Comparison of ENCODE assay signal across 9 cellular contexts in genomic region chr7:64618785-64619456, GRCh38. TPM values are rescaled to one million over a fixed set of nuclear protein-coding genes. Genes with fewer than 3 reads are reported as not detected.
DNase-seq lines count a peak whose midpoint lies in the region; ATAC-seq, FAIRE-seq and TF ChIP-seq lines count a peak whose summit lies in the region.
"Had no signal": no experiment of that assay in that cellular context is flagged by ENCODE, and none has a peak within 500 bp of the region (broad histone marks: within the 10 kb centered on the region; RNA-seq: fewer than 3 reads in every experiment).

No MANE protein-coding gene starts in this region.

- H3K36me3 Mint-ChIP-seq in CD4-positive, CD25-positive, alpha-beta regulatory T cell = no peaks in the 10 kb centered on the region
- H3K36me3 Mint-ChIP-seq: T-cell had no signal

- CTCF ChIA-PET in HepG2 (lab: Yijun Ruan, JAX; ENCODE audit: low intra/inter-chr PET ratio, low total read pairs) = no interaction called here

- WGBS in HepG2 (ENCODE audit: low lambda C conversion rate) = 8% methylated on average over 6 of the region's 6 CpGs

- TF ChIP-seq CTCF in GM12872 (IDR thresholded peaks at IDR 0.05; ENCODE audit: insufficient read depth, low read depth, low read length) (peak; percentile 44), HepG2 (CRISPR knock-in tag; IDR thresholded peaks at IDR 0.05) (peak; percentile 85)

- H3K9ac ChIP-seq in HepG2 (ENCODE audit: insufficient read depth, low read depth, low read length) = no peak overlapping the region

- H3K4me2 ChIP-seq in HepG2 (ENCODE audit: low read depth, low read length) = no peak overlapping the region

- intact Hi-C loops in HepG2 (cut with micrococcal nuclease; ENCODE audit: unreplicated experiment) = loop anchor here (5.0 kb wide), 2 partner anchors 437 to 1602 kb away; no protein-coding TSS in a partner anchor

- no peak for ATAC-seq in CD4-positive, CD25-positive, alpha-beta regulatory T cell (ENCODE audit: low read depth in 2 of 2)
- ATAC-seq in HepG2 (peak; percentile 92), HG03442 (IDR thresholded peaks at IDR 0.05; ENCODE audit: unreplicated experiment) (no peak)
- ATAC-seq in activated CD4-positive, CD25-positive, alpha-beta regulatory T cell treated with anti-CD3 and anti-CD28 coated beads, Interleukin-2, amount 50 U/mL, for 24 hours = no peak
- ATAC-seq: T-cell had no signal

- H3K36me3 ChIP-seq in CD4-positive, CD25-positive, alpha-beta regulatory T cell (ENCODE audit: control insufficient read depth, insufficient read depth, low read length) = no peaks in the 10 kb centered on the region
- H3K36me3 ChIP-seq in HepG2 (replicated peaks in 1 of 2; ENCODE audit: control insufficient read depth in 1 of 2, insufficient read depth in 2 of 2, low read length in 2 of 2) = no peaks in the 10 kb centered on the region

- peaks cover 0 to 2% (median 0%) of the 10 kb centered on the region in 4 donors for H3K4me1 Mint-ChIP-seq in CD4-positive, CD25-positive, alpha-beta regulatory T cell

- H3K27ac ChIP-seq in CD4-positive, CD25-positive, alpha-beta regulatory T cell (ENCODE audit: insufficient read depth, low read length, poor library complexity, severe bottlenecking) = no peak overlapping the region
- H3K27ac ChIP-seq in HepG2 (ENCODE audit: extremely low read length, insufficient read depth, low read length) = no peak overlapping the region

- no peak for TF ChIP-seq EP300 in HepG2 (IDR thresholded peaks at IDR 0.05; ENCODE audit: low read depth in 2 of 2, low read length in 2 of 2)
- no peak for TF ChIP-seq EP300 in HepG2 (CRISPR knock-in tag; IDR thresholded peaks at IDR 0.05; ENCODE audit: borderline replicate concordance)

- in situ Hi-C loops in HepG2 (cut with HindIII; ENCODE audit: extremely low pct_ligation_motif_present, low pct_unique_long_range_greater_than_20kb) = loop anchor here (25.0 kb wide), 1 partner anchor 432 kb away; no protein-coding TSS in a partner anchor

- H3K9me3 ChIP-seq in CD4-positive, CD25-positive, alpha-beta regulatory T cell (ENCODE audit: control insufficient read depth in 2 of 2, low read length in 2 of 2) = peaks cover 9 to 26% of the 10 kb centered on the region in 2 experiments
- no peaks in the 10 kb centered on the region for H3K9me3 ChIP-seq in HepG2 (ENCODE audit: low read length)

- peak in 2 of 3 donors; percentile 49 to 50 for DNase-seq in CD4-positive, CD25-positive, alpha-beta regulatory T cell
- peak; percentile 30 for DNase-seq in NCI-H748 treated with DMSO at 0.1 percent for 48 hours (lab: John Stamatoyannopoulos, UW)
- peak; percentile 45 for DNase-seq in central memory CD4-positive, alpha-beta T cell
- DNase-seq in HepG2 (ENCODE audit: low spot score) = peak; percentile 65
- DNase-seq in GM19240 (ENCODE audit: insufficient read length, low spot score) = no peak

- H3K79me2 ChIP-seq in HepG2 (ENCODE audit: insufficient read depth, low read length) = no peaks in the 10 kb centered on the region

- FAIRE-seq in HepG2 (lab: Jason Lieb, UNC) = peak; percentile 88

- POLR2A ChIA-PET in HepG2 (lab: Yijun Ruan, JAX) = no interaction called here

- no peaks in the 10 kb centered on the region for H4K20me1 ChIP-seq in HepG2 (ENCODE audit: insufficient read depth, low read length)

- peak; percentile 72 for TF ChIP-seq RAD21 in HepG2 (CRISPR knock-in tag; IDR thresholded peaks at IDR 0.05)

- no peak overlapping the region for H3K27ac Mint-ChIP-seq in CD4-positive, CD25-positive, alpha-beta regulatory T cell
- H3K27ac Mint-ChIP-seq: T-cell had no signal

- peaks cover 0 to 17% (median 3%) of the 10 kb centered on the region in 7 donors for H3K9me3 Mint-ChIP-seq in CD4-positive, CD25-positive, alpha-beta regulatory T cell

- no peak for TF ChIP-seq POLR2A in HepG2 (IDR thresholded peaks at IDR 0.05; ENCODE audit: insufficient read depth in 1 of 2, low read depth in 2 of 2, low read length in 2 of 2)

- H2AFZ ChIP-seq in HepG2 (ENCODE audit: low read length) = no peak overlapping the region

- H3K4me3 ChIP-seq in CD4-positive, CD25-positive, alpha-beta regulatory T cell (ENCODE audit: low read depth, low read length) = no peak overlapping the region
- no peak overlapping the region for H3K4me3 ChIP-seq in HepG2 (replicated peaks in 1 of 3; ENCODE audit: insufficient read depth in 1 of 3, low read depth in 2 of 3, low read length in 3 of 3)

- no peaks in the 10 kb centered on the region for H3K27me3 Mint-ChIP-seq in CD4-positive, CD25-positive, alpha-beta regulatory T cell
- H3K27me3 Mint-ChIP-seq: T-cell had no signal

- no peaks in the 10 kb centered on the region for H3K27me3 ChIP-seq in CD4-positive, CD25-positive, alpha-beta regulatory T cell (ENCODE audit: control insufficient read depth, insufficient read depth, low read length)
- H3K27me3 ChIP-seq in HepG2 (ENCODE audit: control insufficient read depth in 1 of 2, insufficient read depth in 2 of 2, low read length in 2 of 2) = no peaks in the 10 kb centered on the region

- H3K4me1 ChIP-seq in CD4-positive, CD25-positive, alpha-beta regulatory T cell (ENCODE audit: control insufficient read depth, insufficient read depth, low read length, poor library complexity, severe bottlenecking) = no peaks in the 10 kb centered on the region
- no peaks in the 10 kb centered on the region for H3K4me1 ChIP-seq in HepG2 (ENCODE audit: insufficient read depth, low read length)

- H3K4me3 Mint-ChIP-seq in CD4-positive, CD25-positive, alpha-beta regulatory T cell = no peak overlapping the region
- H3K4me3 Mint-ChIP-seq: T-cell had no signal

- no TSS peak for BruUV-seq in HepG2 (replicated peaks; lab: Mats Ljungman, UMichigan)

TF ChIP-seq in HepG2, 621 proteins besides CTCF, POLR2A, EP300 and RAD21 (continues in another document):
- TF ChIP-seq CEBPG (CRISPR knock-in tag; IDR thresholded peaks at IDR 0.05) (peak; percentile 53; the same call in 1 of the 2 replicates), TMF1 (CRISPR knock-in tag; IDR thresholded peaks at IDR 0.05; ENCODE audit: low read depth) (no peak)

RNA-seq across cellular contexts. Expression of gene ZNF107, which starts 47.0 kb away (rescaled TPM):
- total RNA-seq in CD4-positive, CD25-positive, alpha-beta regulatory T cell = 13.0 TPM
- 1 to 10 TPM; 6.0 to 8.1 (median 6.9) TPM for polyA plus RNA-seq in CD4-positive, CD25-positive, alpha-beta regulatory T cell
- 5.4 and 9.4 TPM in 2 replicates for total RNA-seq in HepG2 (2016; rRNA removed; fragmentation: Illumina TruSeq; extraction: Trizol)
- 0.44 and 0.61 TPM in 2 replicates for total RNA-seq in HepG2 (2016; cell fraction: cytosol; rRNA removed; fragmentation: Illumina TruSeq; extraction: Trizol; ENCODE audit: low read depth)
- total RNA-seq in HepG2 (2016; cell fraction: insoluble cytoplasmic fraction; rRNA removed; fragmentation: Illumina TruSeq; extraction: Trizol) = 5.3 and 9.7 TPM in 2 replicates
- total RNA-seq in HepG2 (2016; cell fraction: membrane; rRNA removed; fragmentation: Illumina TruSeq; extraction: Trizol) = 1.9 and 2.0 TPM in 2 replicates
- total RNA-seq in HepG2 (2016; cell fraction: nucleus; rRNA removed; fragmentation: Illumina TruSeq; extraction: Trizol) = 11.3 and 12.4 TPM in 2 replicates
- polyA plus RNA-seq in HepG2 (2011; rRNA removed) = 1.6 and 2.5 TPM in 2 replicates
- polyA plus RNA-seq in HepG2 (2011; cell fraction: cytosol; rRNA removed) = 0.96 and 1.1 TPM in 2 replicates
- polyA plus RNA-seq in HepG2 (2011; cell fraction: nucleus; rRNA removed) = 3.7 and 4.7 TPM in 2 replicates
- 1.6 and 1.9 TPM in 2 replicates for polyA plus RNA-seq in HepG2 (2012)
- 0.19 and 0.23 TPM in 2 replicates for polyA plus RNA-seq in HepG2 (2016; cell fraction: cytosol; fragmentation: Illumina TruSeq; extraction: Trizol; ENCODE audit: low read depth)
- polyA plus RNA-seq in HepG2 (2016; cell fraction: insoluble cytoplasmic fraction; fragmentation: Illumina TruSeq; extraction: Trizol; ENCODE audit: low read depth) = 7.7 and 8.6 TPM in 2 replicates
- polyA plus RNA-seq in HepG2 (2016; cell fraction: membrane; fragmentation: Illumina TruSeq; extraction: Trizol; ENCODE audit: low read depth) = 0.73 and 0.80 TPM in 2 replicates
- polyA plus RNA-seq in HepG2 (2016; cell fraction: nucleus; fragmentation: Illumina TruSeq; extraction: Trizol; ENCODE audit: insufficient read depth, low read depth) = 23.0 and 26.1 TPM in 2 replicates
- 1.4 TPM in 2 replicates for polyA minus RNA-seq in HepG2 (2011; rRNA and poly(A)+ RNA removed; ENCODE audit: low replicate concordance)
- 2.6 and 2.9 TPM in 2 replicates for polyA minus RNA-seq in HepG2 (2011; cell fraction: cytosol; rRNA and poly(A)+ RNA removed)
- polyA minus RNA-seq in HepG2 (2011; cell fraction: nucleus; rRNA and poly(A)+ RNA removed) = 9.6 and 11.2 TPM in 2 replicates

RNA-seq across cellular contexts. Expression of gene ZNF680, which starts 56.0 kb away (rescaled TPM):
- total RNA-seq in CD4-positive, CD25-positive, alpha-beta regulatory T cell = 10.5 TPM
- 1 to 10 TPM; 4.9 to 8.9 (median 8.1) TPM for polyA plus RNA-seq in CD4-positive, CD25-positive, alpha-beta regulatory T cell
- 12.4 and 14.5 TPM in 2 replicates for total RNA-seq in HepG2 (2016; rRNA removed; fragmentation: Illumina TruSeq; extraction: Trizol)
- 10.0 and 10.9 TPM in 2 replicates for total RNA-seq in HepG2 (2016; cell fraction: cytosol; rRNA removed; fragmentation: Illumina TruSeq; extraction: Trizol; ENCODE audit: low read depth)
- 12.2 and 13.4 TPM in 2 replicates for total RNA-seq in HepG2 (2016; cell fraction: insoluble cytoplasmic fraction; rRNA removed; fragmentation: Illumina TruSeq; extraction: Trizol)
- total RNA-seq in HepG2 (2016; cell fraction: membrane; rRNA removed; fragmentation: Illumina TruSeq; extraction: Trizol) = 6.7 and 8.9 TPM in 2 replicates
- 32.2 and 32.8 TPM in 2 replicates for total RNA-seq in HepG2 (2016; cell fraction: nucleus; rRNA removed; fragmentation: Illumina TruSeq; extraction: Trizol)
- polyA plus RNA-seq in HepG2 (2011; rRNA removed) = 1.4 and 2.1 TPM in 2 replicates
- 0.59 and 0.83 TPM in 2 replicates for polyA plus RNA-seq in HepG2 (2011; cell fraction: cytosol; rRNA removed)
- 2.2 and 2.9 TPM in 2 replicates for polyA plus RNA-seq in HepG2 (2011; cell fraction: nucleus; rRNA removed)
- 3.1 and 4.0 TPM in 2 replicates for polyA plus RNA-seq in HepG2 (2012)
- 0.46 and 0.53 TPM in 2 replicates for polyA plus RNA-seq in HepG2 (2016; cell fraction: cytosol; fragmentation: Illumina TruSeq; extraction: Trizol; ENCODE audit: low read depth)
- 9.1 and 9.9 TPM in 2 replicates for polyA plus RNA-seq in HepG2 (2016; cell fraction: insoluble cytoplasmic fraction; fragmentation: Illumina TruSeq; extraction: Trizol; ENCODE audit: low read depth)
- 1.3 and 1.4 TPM in 2 replicates for polyA plus RNA-seq in HepG2 (2016; cell fraction: membrane; fragmentation: Illumina TruSeq; extraction: Trizol; ENCODE audit: low read depth)
- 22.6 and 23.2 TPM in 2 replicates for polyA plus RNA-seq in HepG2 (2016; cell fraction: nucleus; fragmentation: Illumina TruSeq; extraction: Trizol; ENCODE audit: insufficient read depth, low read depth)
- polyA minus RNA-seq in HepG2 (2011; rRNA and poly(A)+ RNA removed; ENCODE audit: low replicate concordance) = 2.0 and 6.6 TPM in 2 replicates
- polyA minus RNA-seq in HepG2 (2011; cell fraction: cytosol; rRNA and poly(A)+ RNA removed) = 2.3 and 4.3 TPM in 2 replicates
- 17.5 and 23.4 TPM in 2 replicates for polyA minus RNA-seq in HepG2 (2011; cell fraction: nucleus; rRNA and poly(A)+ RNA removed)
